ENCODE assay signal across 8 cellular contexts in genomic region chrX:72572248-72573157, GRCh38. TPM values are rescaled to one million over a fixed set of nuclear protein-coding genes. Genes with fewer than 3 reads are reported as not detected.
A peak's percentile ranks its signal among the peaks of the same experiment; 100 is the strongest.
DNase-seq lines count a peak whose midpoint lies in the region; ATAC-seq and TF ChIP-seq lines count a peak whose summit lies in the region.

Gene HDAC8, minus strand, starts transcription at chrX:72572843. Its CDS starts 82 bp downstream, at chrX:72572761.

- peak within 1 kb of the TSS in 4 of 6 donors; percentile 83 to 93 (median 89) for H3K27ac Mint-ChIP-seq in naive B cell

- DNase-seq in EL (peak; percentile 79), KBM-7 (peak; percentile 91), OCI-M2 (lab: John Stamatoyannopoulos, UW; ENCODE audit: unreplicated experiment) (peak; percentile 7), activated T-helper 1 cell treated with Interleukin-2 at 50 U/mL for 16 hours (ENCODE audit: low read depth) (peak; percentile 5), fibroblast of mammary gland (ENCODE audit: low read depth) (peak; percentile 87), naive B cell (peak; percentile 44), suprapubic skin (ENCODE audit: low spot score in 2 of 2) (peak; percentile 71 to 77)

- peaks cover 5% of the 10 kb centered on the region for H3K4me1 ChIP-seq in suprapubic skin

- ATAC-seq in GM21786 (IDR thresholded peaks at IDR 0.05; ENCODE audit: unreplicated experiment) (peak; percentile 95), naive B cell (ENCODE audit: low read depth in 2 of 2) (peak; percentile 91)

- H3K4me3 ChIP-seq in fibroblast of mammary gland (ENCODE audit: control insufficient read depth, low read depth, low read length) (peak within 1 kb of the TSS; percentile 63), suprapubic skin (peak within 1 kb of the TSS; percentile 62)

- no peak for TF ChIP-seq POLR2A in suprapubic skin (IDR thresholded peaks at IDR 0.05)

- in situ Hi-C loops in KBM-7 (cut with MboI; ENCODE audit: low pct_unique_long_range_greater_than_20kb, low sequenced_read_pairs) = no loop called here

- H3K27me3 ChIP-seq in suprapubic skin = no peaks in the 10 kb centered on the region

- H3K36me3 Mint-ChIP-seq in naive B cell = no peaks in the 10 kb centered on the region

- peaks cover 0 to 10% (median 4%) of the 10 kb centered on the region in 3 donors for H3K27me3 Mint-ChIP-seq in naive B cell

- H3K4me3 Mint-ChIP-seq in naive B cell = peak within 1 kb of the TSS; percentile 87 to 99 (median 96)

- H3K4me1 Mint-ChIP-seq in naive B cell = peaks cover 0 to 14% (median 5%) of the 10 kb centered on the region in 3 donors

- H3K9me3 ChIP-seq in suprapubic skin = no peaks in the 10 kb centered on the region

- TF ChIP-seq CTCF in fibroblast of mammary gland (conservative IDR thresholded peaks at IDR 0.05; ENCODE audit: control insufficient read depth, insufficient read depth, low read depth, low read length) (no peak), suprapubic skin (IDR thresholded peaks at IDR 0.05) (no peak)

- H3K27ac ChIP-seq in suprapubic skin = peak within 1 kb of the TSS; percentile 29

- WGBS in suprapubic skin = 34% methylated on average over 33 of the region's 36 CpGs

- peaks cover 10% of the 10 kb centered on the region for H3K36me3 ChIP-seq in suprapubic skin

- no peak for TF ChIP-seq EP300 in suprapubic skin (IDR thresholded peaks at IDR 0.05)

- H3K9me3 Mint-ChIP-seq in naive B cell = no peaks in the 10 kb centered on the region

RNA-seq across cellular contexts. Expression of gene HDAC8, which starts in this region (rescaled TPM):
- 10 to 100 TPM; 15.9 to 32.6 (median 18.7) TPM for polyA plus RNA-seq in naive B cell (ENCODE audit: low read depth in 6 of 6)
- total RNA-seq in suprapubic skin = 10 to 100 TPM; 16.3 to 27.0 (median 20.2) TPM

Comparison
In these comparisons a context has a peak if more than half of its experiments do, and no peak if none do; other contexts are left out.
1. Peak in every context shown above with its lines: DNase-seq, ATAC-seq, H3K4me3 ChIP-seq and H3K27ac ChIP-seq.
2. DNase-seq: peak in every context shown above with its lines; median percentile 91 in KBM-7; 87 in fibroblast of mammary gland; 79 in EL; 74 in suprapubic skin; 44 in naive B cell; 7 in OCI-M2; 5 in activated T-helper 1 cell treated with Interleukin-2 at 50 U/mL for 16 hours.